In genomic region chr6:2132416-2132815, GRCh38 we compare ENCODE assay signal across 21 cellular contexts.
DNase-seq lines count a peak whose midpoint lies in the region; ATAC-seq and TF ChIP-seq lines count a peak whose summit lies in the region.
"Had no signal": no experiment of that assay in that cellular context is flagged by ENCODE, and none has a peak within 500 bp of the region (broad histone marks: within the 10 kb centered on the region; RNA-seq: fewer than 3 reads in every experiment).

No MANE protein-coding gene starts in this region.

- WGBS in heart right ventricle, 2 donors, result 51 to 62% methylated on average over 2 of the region's 2 CpGs

- no peaks in the 10 kb centered on the region for H3K27me3 ChIP-seq in breast epithelium
- no peaks in the 10 kb centered on the region for H3K27me3 ChIP-seq in heart right ventricle
- H3K27me3 ChIP-seq: cardiac muscle cell, spleen had no signal

- CTCF ChIA-PET in MCF 10A (lab: Yijun Ruan, JAX), result interaction anchor here (0.6 to 1.6 kb wide), 6 partner anchors 13 to 636 kb away, joined by 3 to 8 read pairs (median 4); no protein-coding TSS in a partner anchor

- H3K9me3 ChIP-seq in breast epithelium (no peaks in the 10 kb centered on the region), heart right ventricle (no peaks in the 10 kb centered on the region)
- H3K9me3 ChIP-seq: spleen had no signal

- no peak overlapping the region for H3K27ac Mint-ChIP-seq in MCF 10A (ENCODE audit: low read depth, unreplicated experiment)
- H3K27ac Mint-ChIP-seq: activated CD4-positive, alpha-beta T cell treated with anti-CD3 and anti-CD28 coated beads for 36 hours; activated naive CD4-positive, alpha-beta T cell treated with anti-CD3 and anti-CD28 coated beads, Interleukin-2, amount 10 ng/mL, durations not matched to agents 7 days and 5 days; CD14-positive monocyte; T-helper 1 cell treated with Interleukin-12 subunit alpha and Interleukin-12 subunit beta and Interleukin-4 antibody, amounts not matched to agents 30 μg/mL and 1 μg/mL, for 36 hours had no signal

- ATAC-seq in GM21529 (IDR thresholded peaks at IDR 0.05; ENCODE audit: unreplicated experiment), result no peak
- ATAC-seq in heart right ventricle, result no peak
- ATAC-seq: activated CD4-positive, alpha-beta T cell treated with anti-CD3 and anti-CD28 coated beads for 36 hours had no signal

- peaks cover 25% of the 10 kb centered on the region for H3K4me1 Mint-ChIP-seq in MCF 10A (ENCODE audit: insufficient read depth, unreplicated experiment)
- H3K4me1 Mint-ChIP-seq: activated naive CD4-positive, alpha-beta T cell treated with anti-CD3 and anti-CD28 coated beads, Interleukin-2, amount 10 ng/mL, durations not matched to agents 7 days and 5 days had no signal

- H3K27ac ChIP-seq in breast epithelium (no peak overlapping the region), heart right ventricle (no peak overlapping the region)
- H3K27ac ChIP-seq: cardiac muscle cell, spleen had no signal

- TF ChIP-seq POLR2A in breast epithelium (IDR thresholded peaks at IDR 0.05), result no peak

- TF ChIP-seq CTCF in MCF 10A (IDR thresholded peaks at IDR 0.05; ENCODE audit: unreplicated experiment), result no peak
- no peak for TF ChIP-seq CTCF in breast epithelium (IDR thresholded peaks at IDR 0.05)
- TF ChIP-seq CTCF in heart right ventricle (IDR thresholded peaks at IDR 0.05), result no peak

- H3K4me1 ChIP-seq in breast epithelium (no peaks in the 10 kb centered on the region), heart right ventricle (peaks cover 0 to 29% (median 10%) of the 10 kb centered on the region in 9 donors)

- DNase-seq in MCF 10A (ENCODE audit: unreplicated experiment), result peak; percentile 70
- no peak for DNase-seq in breast epithelium (ENCODE audit: low spot score in 2 of 2)
- peak; percentile 36 for DNase-seq in astrocyte of the hippocampus (ENCODE audit: low read depth, low spot score)
- DNase-seq in glomerular visceral epithelial cell (ENCODE audit: extremely low spot score), result peak; percentile 32
- no peak for DNase-seq in Kasumi-1 (lab: John Stamatoyannopoulos, UW)
- no peak for DNase-seq in heart right ventricle
- DNase-seq in NCI-H187 treated with DMSO at 0.1 percent for 48 hours (lab: John Stamatoyannopoulos, UW), result no peak
- DNase-seq: activated CD4-positive, alpha-beta T cell treated with anti-CD3 and anti-CD28 coated beads for 36 hours; activated CD8-positive, alpha-beta memory T cell treated with anti-CD3 and anti-CD28 coated beads, Interleukin-2, amount 50 U/mL, for 48 hours; activated naive CD4-positive, alpha-beta T cell treated with anti-CD3 and anti-CD28 coated beads, Interleukin-2, amount 10 ng/mL, durations not matched to agents 7 days and 5 days; effector CD8-positive, alpha-beta T cell; glutamatergic neuron; kidney; NCI-H1694 treated with DMSO at 0.1 percent for 48 hours; NCI-H526 treated with DMSO at 0.1 percent for 48 hours; spleen; stimulated activated naive CD4-positive, alpha-beta T cell had no signal

- H3K36me3 ChIP-seq in breast epithelium (no peaks in the 10 kb centered on the region), heart right ventricle (no peaks in the 10 kb centered on the region)
- H3K36me3 ChIP-seq: cardiac muscle cell, spleen had no signal

- no peaks in the 10 kb centered on the region for H3K9me3 Mint-ChIP-seq in MCF 10A (ENCODE audit: unreplicated experiment)
- H3K9me3 Mint-ChIP-seq: activated naive CD4-positive, alpha-beta T cell treated with anti-CD3 and anti-CD28 coated beads, Interleukin-2, amount 10 ng/mL, durations not matched to agents 7 days and 5 days; CD14-positive monocyte; T-helper 1 cell treated with Interleukin-12 subunit alpha and Interleukin-12 subunit beta and Interleukin-4 antibody, amounts not matched to agents 30 μg/mL and 1 μg/mL, for 36 hours had no signal

- H3K27me3 Mint-ChIP-seq in MCF 10A (ENCODE audit: insufficient read depth, unreplicated experiment), result no peaks in the 10 kb centered on the region
- H3K27me3 Mint-ChIP-seq: activated CD4-positive, alpha-beta T cell treated with anti-CD3 and anti-CD28 coated beads for 36 hours; activated naive CD4-positive, alpha-beta T cell treated with anti-CD3 and anti-CD28 coated beads, Interleukin-2, amount 10 ng/mL, durations not matched to agents 7 days and 5 days had no signal

- H3K4me3 ChIP-seq in breast epithelium (no peak overlapping the region), heart right ventricle (no peak overlapping the region)
- H3K4me3 ChIP-seq: cardiac muscle cell, spleen had no signal

- intact Hi-C loops in MCF 10A (cut with micrococcal nuclease), result no loop called here
- intact Hi-C loops in breast epithelium (cut with DNase I; ENCODE audit: low total_unique reads), result no loop called here
- intact Hi-C loops in heart right ventricle (cut with DNase I), result no loop called here

- H3K4me3 Mint-ChIP-seq in MCF 10A (ENCODE audit: unreplicated experiment), result no peak overlapping the region
- H3K4me3 Mint-ChIP-seq: activated CD4-positive, alpha-beta T cell treated with anti-CD3 and anti-CD28 coated beads for 36 hours; activated naive CD4-positive, alpha-beta T cell treated with anti-CD3 and anti-CD28 coated beads, Interleukin-2, amount 10 ng/mL, durations not matched to agents 7 days and 5 days; CD14-positive monocyte; T-helper 1 cell treated with Interleukin-12 subunit alpha and Interleukin-12 subunit beta and Interleukin-4 antibody, amounts not matched to agents 30 μg/mL and 1 μg/mL, for 36 hours had no signal

- BruUV-seq in MCF 10A (replicated peaks; lab: Mats Ljungman, UMichigan), result no TSS peak

- POLR2A ChIA-PET in MCF 10A (lab: Yijun Ruan, JAX), result interaction anchor here (0.6 to 1.2 kb wide), 6 partner anchors 10 to 114 kb away, joined by 3 read pairs; no protein-coding TSS in a partner anchor

- H3K36me3 Mint-ChIP-seq in MCF 10A (ENCODE audit: insufficient read depth, unreplicated experiment), result no peaks in the 10 kb centered on the region
- H3K36me3 Mint-ChIP-seq: activated naive CD4-positive, alpha-beta T cell treated with anti-CD3 and anti-CD28 coated beads, Interleukin-2, amount 10 ng/mL, durations not matched to agents 7 days and 5 days; CD14-positive monocyte had no signal

Comparison
In these comparisons a context has a peak if more than half of its experiments do, and no peak if none do; other contexts are left out.
1. DNase-seq: peak in MCF 10A (single experiment), astrocyte of the hippocampus (single experiment) and glomerular visceral epithelial cell (single experiment); none in breast epithelium (0 of 2), Kasumi-1 (0 of 2), heart right ventricle (0 of 2) and NCI-H187 treated with DMSO at 0.1 percent for 48 hours (single experiment).